Comparison of ENCODE assay signal across 18 cellular contexts in genomic region chr2:108945969-108946368, GRCh38. TPM values are rescaled to one million over a fixed set of nuclear protein-coding genes. Genes with fewer than 3 reads are reported as not detected.
A peak's percentile ranks its signal among the peaks of the same experiment; 100 is the strongest.
DNase-seq lines count a peak whose midpoint lies in the region; ATAC-seq, FAIRE-seq and TF ChIP-seq lines count a peak whose summit lies in the region.
"Had no signal": no experiment of that assay in that cellular context is flagged by ENCODE, and none has a peak within 500 bp of the region (broad histone marks: within the 10 kb centered on the region; RNA-seq: fewer than 3 reads in every experiment).

No MANE protein-coding gene starts in this region.

- no peak for TF ChIP-seq POLR2A in ovary (IDR thresholded peaks at IDR 0.05)

- H3K27me3 ChIP-seq in pancreas (no peaks in the 10 kb centered on the region), ovary (no peaks in the 10 kb centered on the region)
- H3K27me3 ChIP-seq: MG63, SJSA1 had no signal

- H3K4me1 ChIP-seq in pancreas (no peaks in the 10 kb centered on the region), ovary (ENCODE audit: insufficient read depth) (no peaks in the 10 kb centered on the region)
- H3K4me1 ChIP-seq: SJSA1 had no signal

- no peak for FAIRE-seq in pancreas (lab: Jason Lieb, UNC)

- no peak for TF ChIP-seq EP300 in ovary (IDR thresholded peaks at IDR 0.05)

- intact Hi-C loops in Right ventricle myocardium inferior (cut with DNase I) (no loop called here), cardiac septum (cut with DNase I) (no loop called here), left cardiac atrium (cut with DNase I) (no loop called here), pancreas (cut with DNase I) (no loop called here), ovary (cut with DNase I) (no loop called here)

- H3K4me3 ChIP-seq in pancreas (no peak overlapping the region), ovary (no peak overlapping the region)
- H3K4me3 ChIP-seq: MG63, SJSA1 had no signal

- H3K9me3 ChIP-seq in pancreas: no peaks in the 10 kb centered on the region
- no peaks in the 10 kb centered on the region for H3K9me3 ChIP-seq in ovary
- H3K9me3 ChIP-seq: MG63 had no signal

- WGBS in pancreas, 2 donors: 20% methylated on average over 5 of the region's 5 CpGs
- 24 to 52% (median 44%) methylated on average over 5 of the region's 5 CpGs for WGBS in ovary, 3 donors

- H3K27ac ChIP-seq in pancreas: no peak overlapping the region
- no peak overlapping the region for H3K27ac ChIP-seq in ovary
- H3K27ac ChIP-seq: C4-2B, SJSA1 had no signal

- DNase-seq in Right ventricle myocardium inferior (ENCODE audit: missing footprints) (peak; percentile 89), cardiac septum (ENCODE audit: low spot score) (no peak), left cardiac atrium (peak; percentile 78), pancreas (peak in 4 of 6 donors; percentile 32 to 65 (median 50)), OCI-M2 (lab: John Stamatoyannopoulos, UW; ENCODE audit: unreplicated experiment) (no peak), NCI-H446 (lab: John Stamatoyannopoulos, UW) (no peak), ovary (no peak)
- DNase-seq: EL, H9, MG63, NCI-H1105, NCI-H1694 treated with DMSO at 0.1 percent for 48 hours, NCI-H82 had no signal

- no peak for TF ChIP-seq CTCF in pancreas (IDR thresholded peaks at IDR 0.05)
- no peak for TF ChIP-seq CTCF in ovary (IDR thresholded peaks at IDR 0.05)

- H3K36me3 ChIP-seq in pancreas (no peaks in the 10 kb centered on the region), ovary (no peaks in the 10 kb centered on the region)
- H3K36me3 ChIP-seq: MG63, SJSA1 had no signal

- ATAC-seq in Right ventricle myocardium inferior (peak; percentile 97), left cardiac atrium (peak; percentile 78 to 97), pancreas (peak in 3 of 4 donors; percentile 47 to 74 (median 49)), GM21825 (IDR thresholded peaks at IDR 0.05; ENCODE audit: unreplicated experiment) (no peak)

RNA-seq across cellular contexts. Expression of gene EDAR, which starts 43.1 kb away (rescaled TPM):
- total RNA-seq in Right ventricle myocardium inferior (0.14 TPM), cardiac septum (not detected), left cardiac atrium (under 1 TPM in 1 of 2 donors, not detected in 1; 0.06 TPM), pancreas (under 1 TPM; 0.06 to 0.41 (median 0.13) TPM), ovary (under 1 TPM in 2 of 7 donors, not detected in 5; 0.11 to 0.13 TPM)
- polyA plus RNA-seq in pancreas (under 1 TPM; 0.05 to 0.11 TPM), ovary (under 1 TPM in 1 of 2 donors, not detected in 1; 0.11 TPM)
- total RNA-seq: A172, H9, NCI-H460, SJSA1 had no signal

Comparison
In these comparisons a context has a peak if more than half of its experiments do, and no peak if none do; other contexts are left out.
1. DNase-seq: peak in Right ventricle myocardium inferior (single experiment), left cardiac atrium (single experiment) and pancreas (4 of 6); none in cardiac septum (single experiment), OCI-M2 (single experiment), NCI-H446 (0 of 2) and ovary (0 of 5).